ENCODE assay signal across 28 cellular contexts in genomic region chr1:156949127-156949526, GRCh38. TPM values are rescaled to one million over a fixed set of nuclear protein-coding genes. Genes with fewer than 3 reads are reported as not detected.
"Had no signal": no experiment of that assay in that cellular context is flagged by ENCODE, and none has a peak within 500 bp of the region (broad histone marks: within the 10 kb centered on the region; RNA-seq: fewer than 3 reads in every experiment).

No MANE protein-coding gene starts in this region.

- H3K27ac ChIP-seq: esophagus muscularis mucosa, foreskin keratinocyte, gastroesophageal sphincter, heart right ventricle, lower lobe of right lung, prostate gland, right atrium auricular region, skin epidermis, spleen, thoracic aorta, tibial nerve, upper lobe of left lung had no signal

- H3K4me3 Mint-ChIP-seq: naive thymus-derived CD4-positive, alpha-beta T cell; nephron; stimulated activated naive B cell treated with anti-CD40 and anti-IgM and Interleukin-4, amounts not matched to agents 10 μg/mL and 1 μg/mL and 100 μg/mL, for 72 hours; stimulated activated naive CD8-positive, alpha-beta T cell treated with anti-CD3 and anti-CD28 coated beads, Interleukin-15, Interleukin-2, amounts not matched to agents 100 ng/mL and 50 ng/mL, for 24 hours had no signal

- H3K27ac Mint-ChIP-seq: naive thymus-derived CD4-positive, alpha-beta T cell; nephron; stimulated activated naive B cell treated with anti-CD40 and anti-IgM and Interleukin-4, amounts not matched to agents 10 μg/mL and 1 μg/mL and 100 μg/mL, for 72 hours; stimulated activated naive CD8-positive, alpha-beta T cell treated with anti-CD3 and anti-CD28 coated beads, Interleukin-15, Interleukin-2, amounts not matched to agents 100 ng/mL and 50 ng/mL, for 24 hours had no signal

- DNase-seq: cerebellar nuclear complex; effector CD8-positive, alpha-beta T cell; foreskin keratinocyte; heart right ventricle; hippocampal formation; kidney glomerular epithelial cell; left colon; left ventricle myocardium superior; lower lobe of right lung; midbrain; naive thymus-derived CD4-positive, alpha-beta T cell; nucleus accumbens; spleen; stimulated activated CD4-positive, alpha-beta T cell treated with anti-CD3 and anti-CD28 coated beads, Interleukin-15, amount 100 ng/mL, for 24 hours; stimulated activated CD4-positive, alpha-beta T cell treated with anti-CD3 and anti-CD28 coated beads, Interleukin-2, amount 100 ng/mL, for 48 hours; stimulated activated naive B cell treated with anti-CD40 and anti-IgM and Interleukin-4, amounts not matched to agents 10 μg/mL and 1 μg/mL and 100 μg/mL, for 72 hours; upper lobe of left lung had no signal

- ATAC-seq: foreskin keratinocyte; gastroesophageal sphincter; heart right ventricle; left colon; left ventricle myocardium superior; lower lobe of right lung; naive thymus-derived CD4-positive, alpha-beta T cell; stimulated activated naive B cell treated with anti-CD40 and anti-IgM and Interleukin-4, amounts not matched to agents 10 μg/mL and 1 μg/mL and 100 μg/mL, for 72 hours had no signal

- H3K27me3 ChIP-seq: esophagus muscularis mucosa, foreskin keratinocyte, gastroesophageal sphincter, heart right ventricle, right atrium auricular region, spleen, tibial nerve, upper lobe of left lung had no signal

- H3K4me1 ChIP-seq: esophagus muscularis mucosa, foreskin keratinocyte, gastroesophageal sphincter, heart right ventricle, lower lobe of right lung, prostate gland, right atrium auricular region, spleen, tibial nerve, upper lobe of left lung had no signal

- H3K4me1 Mint-ChIP-seq: nephron; stimulated activated naive B cell treated with anti-CD40 and anti-IgM and Interleukin-4, amounts not matched to agents 10 μg/mL and 1 μg/mL and 100 μg/mL, for 72 hours had no signal

- H3K4me3 ChIP-seq: esophagus muscularis mucosa, gastroesophageal sphincter, heart right ventricle, lower lobe of right lung, prostate gland, right atrium auricular region, skin epidermis, spleen, thoracic aorta, tibial nerve, upper lobe of left lung had no signal

- H3K9me3 ChIP-seq: esophagus muscularis mucosa, gastroesophageal sphincter, heart right ventricle, lower lobe of right lung, prostate gland, right atrium auricular region, spleen, thoracic aorta, tibial nerve, upper lobe of left lung had no signal

- H3K27me3 Mint-ChIP-seq: naive thymus-derived CD4-positive, alpha-beta T cell; stimulated activated naive B cell treated with anti-CD40 and anti-IgM and Interleukin-4, amounts not matched to agents 10 μg/mL and 1 μg/mL and 100 μg/mL, for 72 hours; stimulated activated naive CD8-positive, alpha-beta T cell treated with anti-CD3 and anti-CD28 coated beads, Interleukin-15, Interleukin-2, amounts not matched to agents 100 ng/mL and 50 ng/mL, for 24 hours had no signal

- H3K9me3 Mint-ChIP-seq: naive thymus-derived CD4-positive, alpha-beta T cell; nephron; stimulated activated naive B cell treated with anti-CD40 and anti-IgM and Interleukin-4, amounts not matched to agents 10 μg/mL and 1 μg/mL and 100 μg/mL, for 72 hours; stimulated activated naive CD8-positive, alpha-beta T cell treated with anti-CD3 and anti-CD28 coated beads, Interleukin-15, Interleukin-2, amounts not matched to agents 100 ng/mL and 50 ng/mL, for 24 hours had no signal

RNA-seq across cellular contexts. Expression of gene LRRC71, which starts 28.7 kb away (rescaled TPM):
- total RNA-seq: epithelial cell of proximal tubule; esophagus muscularis mucosa; fibroblast of lung; foreskin keratinocyte; left colon; naive thymus-derived CD4-positive, alpha-beta T cell; right atrium auricular region; thoracic aorta had no signal
- polyA plus RNA-seq: foreskin keratinocyte; naive thymus-derived CD4-positive, alpha-beta T cell had no signal
